Comparison of ENCODE assay signal across 16 cellular contexts in the genomic region with DNA sequence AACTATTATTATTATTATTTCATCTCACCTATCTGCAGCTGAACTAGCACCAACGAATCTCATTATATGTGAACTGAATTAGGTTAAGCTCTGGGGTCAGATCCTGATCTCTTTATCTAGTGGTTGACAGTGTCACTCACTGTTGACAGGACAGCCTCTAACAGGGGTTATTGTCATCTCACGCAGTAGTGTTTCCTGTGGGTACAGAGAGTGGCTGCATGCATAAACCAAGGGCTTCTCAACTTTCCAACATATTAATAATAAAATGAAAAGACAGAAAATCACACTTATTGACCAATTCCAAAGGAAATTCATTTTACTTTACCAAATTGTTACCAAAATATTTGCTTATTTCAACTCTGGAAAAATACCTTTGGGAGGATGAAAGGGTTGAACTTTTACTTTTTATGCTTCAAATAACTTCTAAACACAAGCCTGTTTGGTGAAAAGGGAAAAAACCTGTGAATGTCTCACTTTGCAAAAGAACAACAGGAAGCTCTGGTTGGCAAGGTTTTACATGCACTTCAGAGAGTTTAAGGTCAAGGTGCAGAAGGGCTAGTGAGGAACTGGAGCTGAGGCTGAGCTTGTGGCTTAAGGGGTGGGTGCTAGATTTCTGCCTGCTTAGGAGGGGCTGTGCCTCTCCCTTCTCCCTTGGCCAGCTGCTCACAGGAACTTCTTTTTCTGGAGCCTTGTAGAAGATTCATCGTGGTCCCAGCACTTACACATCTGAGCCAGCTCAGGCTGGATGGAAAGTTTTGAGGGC.
A peak's percentile ranks its signal among the peaks of the same experiment; 100 is the strongest.
DNase-seq lines count a peak whose midpoint lies in the region; ATAC-seq, FAIRE-seq and TF ChIP-seq lines count a peak whose summit lies in the region.
"Had no signal": no experiment of that assay in that cellular context is flagged by ENCODE, and none has a peak within 500 bp of the region (broad histone marks: within the 10 kb centered on the region; RNA-seq: fewer than 3 reads in every experiment).

No MANE protein-coding gene starts in this region.

- H3K4me2 ChIP-seq in endothelial cell of umbilical vein (ENCODE audit: insufficient read depth, low read length): no peak overlapping the region
- H3K4me2 ChIP-seq: A549 had no signal

- H3K27ac Mint-ChIP-seq in activated T-cell treated with anti-CD3 and anti-CD28 coated beads, Interleukin-2, amount 50 U/mL, for 24 hours: peak overlapping the region; percentile 24
- H3K27ac Mint-ChIP-seq: activated B cell treated with CpG ODN at 0.5 μM for 24 hours; dendritic cell treated with granulocyte-macrophage colony-stimulating factor and Interleukin-4, amounts not matched to agents 40 ng/mL and 50 ng/mL, for 4 days had no signal

- peak; percentile 57 for FAIRE-seq in endothelial cell of umbilical vein (lab: Jason Lieb, UNC)
- FAIRE-seq: A549, pancreas had no signal

- no peaks in the 10 kb centered on the region for H3K79me2 ChIP-seq in endothelial cell of umbilical vein (ENCODE audit: control insufficient read depth, insufficient read depth, low read length)

- H3K9ac ChIP-seq in endothelial cell of umbilical vein (replicated peaks; ENCODE audit: extremely low read depth, insufficient read depth, low read length): no peak overlapping the region

- H3K4me1 ChIP-seq in endothelial cell of umbilical vein (ENCODE audit: control insufficient read depth, extremely low read depth, insufficient read depth, low read length) (peaks cover 58% of the 10 kb centered on the region), stomach (peaks cover 16 to 52% (median 38%) of the 10 kb centered on the region in 4 donors)
- H3K4me1 ChIP-seq: foreskin keratinocyte had no signal

- no peaks in the 10 kb centered on the region for H3K9me3 ChIP-seq in endothelial cell of umbilical vein (replicated peaks; ENCODE audit: control insufficient read depth, insufficient read depth, low read length)
- no peaks in the 10 kb centered on the region for H3K9me3 ChIP-seq in stomach
- H3K9me3 ChIP-seq: A549, pancreas, suprapubic skin had no signal

- WGBS in stomach, 5 donors: 57 to 69% (median 60%) methylated on average over 3 of the region's 3 CpGs

- peaks cover 66% of the 10 kb centered on the region for H3K4me1 Mint-ChIP-seq in activated T-cell treated with anti-CD3 and anti-CD28 coated beads, Interleukin-2, amount 50 U/mL, for 24 hours (ENCODE audit: low read depth)
- H3K4me1 Mint-ChIP-seq: activated B cell treated with CpG ODN at 0.5 μM for 24 hours had no signal

- TF ChIP-seq CTCF in endothelial cell of umbilical vein (IDR thresholded peaks at IDR 0.05; ENCODE audit: extremely low read depth in 1 of 2, insufficient read depth in 1 of 2, low read depth in 1 of 2, low read length in 2 of 2) (no peak), stomach (IDR thresholded peaks at IDR 0.05) (no peak)

- H3K27me3 ChIP-seq in endothelial cell of umbilical vein (ENCODE audit: control insufficient read depth in 2 of 2, insufficient read depth in 2 of 2, low read length in 2 of 2): no peaks in the 10 kb centered on the region
- H3K27me3 ChIP-seq in stomach: peaks cover 4 to 37% (median 9%) of the 10 kb centered on the region in 3 donors
- H3K27me3 ChIP-seq: pancreas had no signal

- H3K27me3 Mint-ChIP-seq in activated T-cell treated with anti-CD3 and anti-CD28 coated beads, Interleukin-2, amount 50 U/mL, for 24 hours: peaks cover 41% of the 10 kb centered on the region

- POLR2A ChIA-PET in endothelial cell of umbilical vein (lab: Charles Lee): no interaction called here

- no peak for DNase-seq in activated T-cell treated with anti-CD3 and anti-CD28 coated beads, Interleukin-2, amount 50 U/mL, for 24 hours
- DNase-seq in activated T-cell treated with anti-CD3 and anti-CD28 coated beads, Interleukin-2, amount 50 U/mL, for 1 hour: no peak
- DNase-seq in SKM-1 (lab: John Stamatoyannopoulos, UW; ENCODE audit: unreplicated experiment): peak; percentile 34
- DNase-seq in endothelial cell of umbilical vein (ENCODE audit: low read depth, low spot score): peak; percentile 57
- no peak for DNase-seq in stomach
- DNase-seq in posterior vena cava (ENCODE audit: low spot score): no peak
- DNase-seq in activated effector memory CD4-positive, alpha-beta T cell treated with Interleukin-2 at 50 U/mL for 16 hours: no peak
- DNase-seq: activated B cell treated with CpG ODN at 0.5 μM for 24 hours; activated effector memory CD4-positive, alpha-beta T cell treated with anti-CD3 and anti-CD28 coated beads, Interleukin-2, amount 50 U/mL, for 16 hours; DMS79 treated with DMSO at 0.1 percent for 48 hours; foreskin keratinocyte; pancreas had no signal

- no TSS peak for BruUV-seq in endothelial cell of umbilical vein (replicated peaks; lab: Mats Ljungman, UMichigan)

- H3K4me3 ChIP-seq in endothelial cell of umbilical vein (replicated peaks in 1 of 3; ENCODE audit: insufficient read depth in 1 of 3, low read depth in 1 of 3, low read length in 3 of 3): no peak overlapping the region
- H3K4me3 ChIP-seq in stomach: no peak overlapping the region
- H3K4me3 ChIP-seq: A549, pancreas, suprapubic skin had no signal

- no peak for TF ChIP-seq EP300 in stomach (IDR thresholded peaks at IDR 0.05)

- H3K27ac ChIP-seq in endothelial cell of umbilical vein (ENCODE audit: insufficient read depth, low read depth, low read length): no peak overlapping the region
- H3K27ac ChIP-seq in stomach: peak overlapping the region in 3 of 5 donors; percentile 76 to 79 (median 78)
- H3K27ac ChIP-seq: A549, foreskin keratinocyte, suprapubic skin had no signal

- H2AFZ ChIP-seq in endothelial cell of umbilical vein (ENCODE audit: low read depth, low read length): no peak overlapping the region

- no peaks in the 10 kb centered on the region for H4K20me1 ChIP-seq in endothelial cell of umbilical vein (replicated peaks; ENCODE audit: control insufficient read depth, extremely low read depth, insufficient read depth, low read length)

- dilution Hi-C loops in endothelial cell of umbilical vein (cut with MboI; ENCODE audit: extremely low pct_ligation_motif_present, low sequenced_read_pairs): no loop called here

- H3K36me3 ChIP-seq in endothelial cell of umbilical vein (ENCODE audit: control insufficient read depth in 2 of 2, extremely low read depth in 1 of 2, insufficient read depth in 2 of 2, low read length in 2 of 2) (no peaks in the 10 kb centered on the region), stomach (no peaks in the 10 kb centered on the region)
- H3K36me3 ChIP-seq: pancreas, suprapubic skin had no signal

- CTCF ChIA-PET in endothelial cell of umbilical vein (lab: Charles Lee): interaction anchor here (0.6 to 7.0 kb wide), 5 partner anchors 9 to 217 kb away, joined by 3 to 53 read pairs (median 3); no protein-coding TSS in a partner anchor

- intact Hi-C loops in endothelial cell of umbilical vein (cut with micrococcal nuclease) (loop anchor here (5.0 to 10.0 kb wide), 3 partner anchors 130 to 327 kb away; no protein-coding TSS in a partner anchor), stomach (cut with DNase I; ENCODE audit: low total_unique reads) (no loop called here), posterior vena cava (cut with DNase I) (loop anchor here (5.0 to 10.0 kb wide), 4 partner anchors 153 to 220 kb away; no protein-coding TSS in a partner anchor)

- TF ChIP-seq POLR2A in endothelial cell of umbilical vein (IDR thresholded peaks at IDR 0.05; ENCODE audit: low read depth, low read length) (no peak), stomach (IDR thresholded peaks at IDR 0.05) (no peak)

- ATAC-seq in GM21619 (IDR thresholded peaks at IDR 0.05; ENCODE audit: unreplicated experiment): no peak
- ATAC-seq: A549, foreskin keratinocyte had no signal

- no peaks in the 10 kb centered on the region for H3K36me3 Mint-ChIP-seq in activated T-cell treated with anti-CD3 and anti-CD28 coated beads, Interleukin-2, amount 50 U/mL, for 24 hours (ENCODE audit: low read depth)

- H3K4me3 Mint-ChIP-seq in activated T-cell treated with anti-CD3 and anti-CD28 coated beads, Interleukin-2, amount 50 U/mL, for 24 hours: no peak overlapping the region
- H3K4me3 Mint-ChIP-seq: activated B cell treated with CpG ODN at 0.5 μM for 24 hours; dendritic cell treated with granulocyte-macrophage colony-stimulating factor and Interleukin-4, amounts not matched to agents 40 ng/mL and 50 ng/mL, for 4 days had no signal

- no peaks in the 10 kb centered on the region for H3K9me3 Mint-ChIP-seq in activated T-cell treated with anti-CD3 and anti-CD28 coated beads, Interleukin-2, amount 50 U/mL, for 24 hours
- H3K9me3 Mint-ChIP-seq: activated B cell treated with CpG ODN at 0.5 μM for 24 hours; dendritic cell treated with granulocyte-macrophage colony-stimulating factor and Interleukin-4, amounts not matched to agents 40 ng/mL and 50 ng/mL, for 4 days had no signal

- no peaks in the 10 kb centered on the region for H3K9me1 ChIP-seq in endothelial cell of umbilical vein (replicated peaks; ENCODE audit: control insufficient read depth, extremely low read depth, insufficient read depth, low read length)

TF ChIP-seq in endothelial cell of umbilical vein, 7 proteins besides CTCF, POLR2A, EP300 and RAD21:
- TF ChIP-seq MAX (IDR thresholded peaks at IDR 0.05; ENCODE audit: insufficient read depth, insufficient read length) (no peak), MYC (IDR thresholded peaks at IDR 0.05; ENCODE audit: low read depth, low read length) (no peak), GATA2 (IDR thresholded peaks at IDR 0.05; ENCODE audit: insufficient read depth, insufficient read length, low read depth, low read length) (no peak), EZH2 (IDR thresholded peaks at IDR 0.05; ENCODE audit: borderline replicate concordance, low read depth, low read length, severe bottlenecking) (no peak), POLR2AphosphoS5 (IDR thresholded peaks at IDR 0.05; ENCODE audit: insufficient read depth, low read depth, low read length) (no peak), FOS (IDR thresholded peaks at IDR 0.05; ENCODE audit: borderline replicate concordance, insufficient read depth, low read length) (no peak), JUN (IDR thresholded peaks at IDR 0.05; ENCODE audit: borderline replicate concordance, insufficient read depth, insufficient read length, low read depth) (no peak)

Comparison
In these comparisons a context has a peak if more than half of its experiments do, and no peak if none do; other contexts are left out.
1. DNase-seq: peak in SKM-1 (single experiment) and endothelial cell of umbilical vein (single experiment); none in activated T-cell treated with anti-CD3 and anti-CD28 coated beads, Interleukin-2, amount 50 U/mL, for 24 hours (single experiment), activated T-cell treated with anti-CD3 and anti-CD28 coated beads, Interleukin-2, amount 50 U/mL, for 1 hour (single experiment), stomach (single experiment), posterior vena cava (single experiment) and activated effector memory CD4-positive, alpha-beta T cell treated with Interleukin-2 at 50 U/mL for 16 hours (single experiment).